2 cellular contexts compared by ENCODE assay signal in the genomic region with DNA sequence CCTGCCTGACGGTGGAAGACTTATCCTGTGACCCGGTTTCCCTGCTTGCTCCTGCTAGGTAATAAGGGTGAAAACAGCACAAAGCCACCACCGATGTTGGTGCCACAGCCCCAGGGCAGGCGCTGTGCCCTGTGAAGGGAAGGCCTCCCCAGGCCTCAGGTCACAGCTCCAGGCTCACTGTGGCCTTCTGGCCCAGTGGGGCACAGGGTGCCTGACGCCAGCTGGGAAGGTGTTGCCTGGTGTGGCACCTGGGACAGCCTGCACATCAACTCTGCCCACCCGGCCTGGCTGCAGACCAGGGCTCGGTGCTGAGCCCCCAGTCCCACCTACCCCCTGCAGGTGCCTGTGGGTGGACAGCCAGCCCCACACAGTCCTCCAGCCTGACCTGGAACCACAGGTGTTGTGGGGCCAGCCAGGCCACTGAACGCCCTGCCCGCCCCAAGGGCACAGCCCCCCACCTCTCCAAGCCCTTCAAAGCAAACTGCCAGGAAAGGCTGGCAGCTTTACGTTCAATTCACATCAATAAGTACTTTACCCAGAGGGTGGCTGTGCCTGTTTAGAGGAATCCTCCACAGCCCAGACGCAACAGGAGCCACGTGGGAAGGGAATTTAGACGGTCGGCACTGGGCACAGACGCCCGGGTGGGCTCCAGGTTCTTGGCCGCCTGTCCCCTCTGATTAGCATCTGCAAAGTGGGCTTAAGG.
TF ChIP-seq lines count a peak whose summit lies in the region.

No MANE protein-coding gene starts in this region.

TF ChIP-seq in liver, 16 proteins besides CTCF, POLR2A, EP300 and RAD21:
- TF ChIP-seq, protein P1, sequence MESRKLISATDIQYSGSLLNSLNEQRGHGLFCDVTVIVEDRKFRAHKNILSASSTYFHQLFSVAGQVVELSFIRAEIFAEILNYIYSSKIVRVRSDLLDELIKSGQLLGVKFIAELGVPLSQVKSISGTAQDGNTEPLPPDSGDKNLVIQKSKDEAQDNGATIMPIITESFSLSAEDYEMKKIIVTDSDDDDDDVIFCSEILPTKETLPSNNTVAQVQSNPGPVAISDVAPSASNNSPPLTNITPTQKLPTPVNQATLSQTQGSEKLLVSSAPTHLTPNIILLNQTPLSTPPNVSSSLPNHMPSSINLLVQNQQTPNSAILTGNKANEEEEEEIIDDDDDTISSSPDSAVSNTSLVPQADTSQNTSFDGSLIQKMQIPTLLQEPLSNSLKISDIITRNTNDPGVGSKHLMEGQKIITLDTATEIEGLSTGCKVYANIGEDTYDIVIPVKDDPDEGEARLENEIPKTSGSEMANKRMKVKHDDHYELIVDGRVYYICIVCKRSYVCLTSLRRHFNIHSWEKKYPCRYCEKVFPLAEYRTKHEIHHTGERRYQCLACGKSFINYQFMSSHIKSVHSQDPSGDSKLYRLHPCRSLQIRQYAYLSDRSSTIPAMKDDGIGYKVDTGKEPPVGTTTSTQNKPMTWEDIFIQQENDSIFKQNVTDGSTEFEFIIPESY (IDR thresholded peaks at IDR 0.05), result no peak
- TF ChIP-seq FOXA1 (IDR thresholded peaks at IDR 0.05), result no peak
- TF ChIP-seq, protein P2, sequence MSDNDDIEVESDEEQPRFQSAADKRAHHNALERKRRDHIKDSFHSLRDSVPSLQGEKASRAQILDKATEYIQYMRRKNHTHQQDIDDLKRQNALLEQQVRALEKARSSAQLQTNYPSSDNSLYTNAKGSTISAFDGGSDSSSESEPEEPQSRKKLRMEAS (IDR thresholded peaks at IDR 0.05), result no peak
- TF ChIP-seq JUND (IDR thresholded peaks at IDR 0.05), result no peak
- TF ChIP-seq, protein P3, sequence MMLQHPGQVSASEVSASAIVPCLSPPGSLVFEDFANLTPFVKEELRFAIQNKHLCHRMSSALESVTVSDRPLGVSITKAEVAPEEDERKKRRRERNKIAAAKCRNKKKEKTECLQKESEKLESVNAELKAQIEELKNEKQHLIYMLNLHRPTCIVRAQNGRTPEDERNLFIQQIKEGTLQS (IDR thresholded peaks at IDR 0.05), result no peak
- no peak for TF ChIP-seq HNF4A (conservative IDR thresholded peaks at IDR 0.05)
- no peak for TF ChIP-seq YY1 (IDR thresholded peaks at IDR 0.05)
- no peak for TF ChIP-seq NR2F2 (IDR thresholded peaks at IDR 0.05)
- no peak for TF ChIP-seq EGR1 (IDR thresholded peaks at IDR 0.05; ENCODE audit: low read depth in 2 of 2)
- TF ChIP-seq TAF1 (conservative IDR thresholded peaks at IDR 0.05), result no peak
- TF ChIP-seq, protein P4, sequence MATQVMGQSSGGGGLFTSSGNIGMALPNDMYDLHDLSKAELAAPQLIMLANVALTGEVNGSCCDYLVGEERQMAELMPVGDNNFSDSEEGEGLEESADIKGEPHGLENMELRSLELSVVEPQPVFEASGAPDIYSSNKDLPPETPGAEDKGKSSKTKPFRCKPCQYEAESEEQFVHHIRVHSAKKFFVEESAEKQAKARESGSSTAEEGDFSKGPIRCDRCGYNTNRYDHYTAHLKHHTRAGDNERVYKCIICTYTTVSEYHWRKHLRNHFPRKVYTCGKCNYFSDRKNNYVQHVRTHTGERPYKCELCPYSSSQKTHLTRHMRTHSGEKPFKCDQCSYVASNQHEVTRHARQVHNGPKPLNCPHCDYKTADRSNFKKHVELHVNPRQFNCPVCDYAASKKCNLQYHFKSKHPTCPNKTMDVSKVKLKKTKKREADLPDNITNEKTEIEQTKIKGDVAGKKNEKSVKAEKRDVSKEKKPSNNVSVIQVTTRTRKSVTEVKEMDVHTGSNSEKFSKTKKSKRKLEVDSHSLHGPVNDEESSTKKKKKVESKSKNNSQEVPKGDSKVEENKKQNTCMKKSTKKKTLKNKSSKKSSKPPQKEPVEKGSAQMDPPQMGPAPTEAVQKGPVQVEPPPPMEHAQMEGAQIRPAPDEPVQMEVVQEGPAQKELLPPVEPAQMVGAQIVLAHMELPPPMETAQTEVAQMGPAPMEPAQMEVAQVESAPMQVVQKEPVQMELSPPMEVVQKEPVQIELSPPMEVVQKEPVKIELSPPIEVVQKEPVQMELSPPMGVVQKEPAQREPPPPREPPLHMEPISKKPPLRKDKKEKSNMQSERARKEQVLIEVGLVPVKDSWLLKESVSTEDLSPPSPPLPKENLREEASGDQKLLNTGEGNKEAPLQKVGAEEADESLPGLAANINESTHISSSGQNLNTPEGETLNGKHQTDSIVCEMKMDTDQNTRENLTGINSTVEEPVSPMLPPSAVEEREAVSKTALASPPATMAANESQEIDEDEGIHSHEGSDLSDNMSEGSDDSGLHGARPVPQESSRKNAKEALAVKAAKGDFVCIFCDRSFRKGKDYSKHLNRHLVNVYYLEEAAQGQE (IDR thresholded peaks at IDR 0.05), result no peak
- TF ChIP-seq SP1 (IDR thresholded peaks at IDR 0.05), result no peak
- no peak for TF ChIP-seq HNF4G (IDR thresholded peaks at IDR 0.05)
- no peak for TF ChIP-seq FOXA2 (IDR thresholded peaks at IDR 0.05)
- TF ChIP-seq GABPA (IDR thresholded peaks at IDR 0.05 in 1 of 2, conservative IDR thresholded peaks at IDR 0.05 in 1 of 2), result no peak
- TF ChIP-seq RXRA (IDR thresholded peaks at IDR 0.05), result no peak

TF ChIP-seq in HepG2, 621 proteins besides CTCF, POLR2A, EP300 and RAD21:
- TF ChIP-seq, protein P5, sequence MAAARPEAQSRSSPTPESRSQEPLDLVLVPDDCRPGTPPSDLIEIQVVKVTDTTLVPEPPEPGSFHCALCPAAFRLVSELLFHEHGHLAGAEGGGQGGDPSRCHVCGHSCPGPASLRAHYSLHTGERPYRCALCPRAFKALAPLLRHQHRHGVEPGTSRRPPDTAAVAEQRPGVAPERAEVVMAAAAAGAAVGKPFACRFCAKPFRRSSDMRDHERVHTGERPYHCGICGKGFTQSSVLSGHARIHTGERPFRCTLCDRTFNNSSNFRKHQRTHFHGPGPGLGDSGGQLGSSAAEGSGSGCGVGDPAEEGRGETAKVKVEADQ (CRISPR knock-in tag; IDR thresholded peaks at IDR 0.05; ENCODE audit: borderline replicate concordance), result no peak
- no peak for TF ChIP-seq ZNF720 (CRISPR knock-in tag; IDR thresholded peaks at IDR 0.05)
- no peak for TF ChIP-seq RARA (CRISPR knock-in tag; IDR thresholded peaks at IDR 0.05)
- no peak for TF ChIP-seq ARNT2 (CRISPR knock-in tag; IDR thresholded peaks at IDR 0.05; ENCODE audit: low read depth)
- no peak for TF ChIP-seq ZNF264 (CRISPR knock-in tag; IDR thresholded peaks at IDR 0.05)
- TF ChIP-seq ISX (CRISPR knock-in tag; conservative IDR thresholded peaks at IDR 0.05), result no peak
- TF ChIP-seq MTF1 (CRISPR knock-in tag; IDR thresholded peaks at IDR 0.05), result no peak
- TF ChIP-seq ZNF432 (CRISPR knock-in tag; IDR thresholded peaks at IDR 0.05; ENCODE audit: borderline replicate concordance), result no peak
- TF ChIP-seq RFX3 (CRISPR knock-in tag; IDR thresholded peaks at IDR 0.05), result no peak
- TF ChIP-seq YY1 (IDR thresholded peaks at IDR 0.05; ENCODE audit: insufficient read depth, insufficient replicate concordance, low read depth, low read length), result no peak
- no peak for TF ChIP-seq ZNF547 (CRISPR knock-in tag; IDR thresholded peaks at IDR 0.05)
TF ChIP-seq in HepG2: peak in this region for 0.
